In genomic region chr14:21203470-21204166, GRCh38 we compare ENCODE assay signal across 13 cellular contexts. TPM values are rescaled to one million over a fixed set of nuclear protein-coding genes. Genes with fewer than 3 reads are reported as not detected.
DNase-seq lines count a peak whose midpoint lies in the region; ATAC-seq and TF ChIP-seq lines count a peak whose summit lies in the region.
"Had no signal": no experiment of that assay in that cellular context is flagged by ENCODE, and none has a peak within 500 bp of the region (broad histone marks: within the 10 kb centered on the region; RNA-seq: fewer than 3 reads in every experiment).

No MANE protein-coding gene starts in this region.

- H3K27me3 ChIP-seq in Peyer's patch, result no peaks in the 10 kb centered on the region
- H3K27me3 ChIP-seq: upper lobe of right lung had no signal

- peak overlapping the region; percentile 37 for H3K27ac Mint-ChIP-seq in activated CD4-positive, alpha-beta T cell treated with anti-CD3 and anti-CD28 coated beads, Interleukin-2, amount 10 ng/mL, durations not matched to agents 7 days and 5 days
- H3K27ac Mint-ChIP-seq in IgD-negative memory B cell (peak overlapping the region in 2 of 3 donors; percentile 6 to 50), progenitor cell of endocrine pancreas (peak overlapping the region; percentile 49)
- peak overlapping the region; percentile 15 for H3K27ac Mint-ChIP-seq in central memory CD8-positive, alpha-beta T cell (ENCODE audit: low read depth)

- no peaks in the 10 kb centered on the region for H3K4me1 ChIP-seq in Peyer's patch

- POLR2A ChIA-PET in activated CD4-positive, alpha-beta T cell treated with anti-CD3 and anti-CD28 coated beads, Interleukin-2, amount 10 ng/mL, durations not matched to agents 7 days and 5 days (lab: Charles Lee), result no interaction called here

- H3K27ac ChIP-seq in Peyer's patch, result no peak overlapping the region
- H3K27ac ChIP-seq: upper lobe of right lung had no signal

- no peaks in the 10 kb centered on the region for H3K4me1 Mint-ChIP-seq in activated CD4-positive, alpha-beta T cell treated with anti-CD3 and anti-CD28 coated beads, Interleukin-2, amount 10 ng/mL, durations not matched to agents 7 days and 5 days
- peaks cover 2 to 19% (median 16%) of the 10 kb centered on the region in 3 donors for H3K4me1 Mint-ChIP-seq in IgD-negative memory B cell
- H3K4me1 Mint-ChIP-seq in central memory CD8-positive, alpha-beta T cell, result peaks cover 49% of the 10 kb centered on the region
- peaks cover 34% of the 10 kb centered on the region for H3K4me1 Mint-ChIP-seq in progenitor cell of endocrine pancreas (ENCODE audit: low read depth)

- TF ChIP-seq CTCF in progenitor cell of endocrine pancreas (IDR thresholded peaks at IDR 0.05; ENCODE audit: unreplicated experiment) (no peak), Peyer's patch (IDR thresholded peaks at IDR 0.05) (no peak)

- no peaks in the 10 kb centered on the region for H3K9me3 Mint-ChIP-seq in activated CD4-positive, alpha-beta T cell treated with anti-CD3 and anti-CD28 coated beads, Interleukin-2, amount 10 ng/mL, durations not matched to agents 7 days and 5 days
- H3K9me3 Mint-ChIP-seq in IgD-negative memory B cell, result no peaks in the 10 kb centered on the region
- no peaks in the 10 kb centered on the region for H3K9me3 Mint-ChIP-seq in central memory CD8-positive, alpha-beta T cell
- H3K9me3 Mint-ChIP-seq in progenitor cell of endocrine pancreas (ENCODE audit: low read depth), result no peaks in the 10 kb centered on the region

- H3K4me3 Mint-ChIP-seq in activated CD4-positive, alpha-beta T cell treated with anti-CD3 and anti-CD28 coated beads, Interleukin-2, amount 10 ng/mL, durations not matched to agents 7 days and 5 days, result no peak overlapping the region
- H3K4me3 Mint-ChIP-seq in IgD-negative memory B cell (no peak overlapping the region), progenitor cell of endocrine pancreas (ENCODE audit: low read depth) (peak overlapping the region; percentile 1)
- no peak overlapping the region for H3K4me3 Mint-ChIP-seq in central memory CD8-positive, alpha-beta T cell

- H3K9me3 ChIP-seq in Peyer's patch, result no peaks in the 10 kb centered on the region
- H3K9me3 ChIP-seq: upper lobe of right lung had no signal

- TF ChIP-seq POLR2A in Peyer's patch (IDR thresholded peaks at IDR 0.05), result no peak

- ATAC-seq in central memory CD8-positive, alpha-beta T cell (replicated peaks; ENCODE audit: extremely low read depth, poor library complexity, severe bottlenecking), result no peak
- no peak for ATAC-seq in GM21786 (IDR thresholded peaks at IDR 0.05; ENCODE audit: unreplicated experiment)
- ATAC-seq: upper lobe of right lung had no signal

- H3K36me3 ChIP-seq in Peyer's patch, result peaks cover 0 to 37% (median 0%) of the 10 kb centered on the region in 3 donors

- no peak overlapping the region for H3K4me3 ChIP-seq in Peyer's patch
- H3K4me3 ChIP-seq: upper lobe of right lung had no signal

- CTCF ChIA-PET in activated CD4-positive, alpha-beta T cell treated with anti-CD3 and anti-CD28 coated beads, Interleukin-2, amount 10 ng/mL, durations not matched to agents 7 days and 5 days (lab: Charles Lee), result interaction anchor here (1.2 to 1.4 kb wide), 3 partner anchors 12 to 224 kb away, joined by 3 to 4 read pairs (median 3); no protein-coding TSS in a partner anchor

- H3K27me3 Mint-ChIP-seq in activated CD4-positive, alpha-beta T cell treated with anti-CD3 and anti-CD28 coated beads, Interleukin-2, amount 10 ng/mL, durations not matched to agents 7 days and 5 days, result no peaks in the 10 kb centered on the region
- no peaks in the 10 kb centered on the region for H3K27me3 Mint-ChIP-seq in IgD-negative memory B cell
- no peaks in the 10 kb centered on the region for H3K27me3 Mint-ChIP-seq in central memory CD8-positive, alpha-beta T cell
- H3K27me3 Mint-ChIP-seq in progenitor cell of endocrine pancreas, result no peaks in the 10 kb centered on the region

- H3K36me3 Mint-ChIP-seq in activated CD4-positive, alpha-beta T cell treated with anti-CD3 and anti-CD28 coated beads, Interleukin-2, amount 10 ng/mL, durations not matched to agents 7 days and 5 days (ENCODE audit: low read depth), result peaks cover 46% of the 10 kb centered on the region
- H3K36me3 Mint-ChIP-seq in IgD-negative memory B cell, result no peaks in the 10 kb centered on the region
- H3K36me3 Mint-ChIP-seq in central memory CD8-positive, alpha-beta T cell (ENCODE audit: insufficient read depth), result peaks cover 40% of the 10 kb centered on the region
- H3K36me3 Mint-ChIP-seq in progenitor cell of endocrine pancreas (ENCODE audit: insufficient read depth), result peaks cover 36% of the 10 kb centered on the region

- DNase-seq in activated CD4-positive, alpha-beta T cell treated with anti-CD3 and anti-CD28 coated beads, Interleukin-2, amount 10 ng/mL, durations not matched to agents 7 days and 5 days, result no peak
- no peak for DNase-seq in activated CD4-positive, alpha-beta T cell treated with anti-CD3 and anti-CD28 coated beads, Interleukin-2, amount 50 U/mL, for 48 hours
- no peak for DNase-seq in central memory CD8-positive, alpha-beta T cell (ENCODE audit: low spot score in 2 of 2)
- DNase-seq in progenitor cell of endocrine pancreas (ENCODE audit: low spot score, unreplicated experiment), result no peak
- no peak for DNase-seq in Peyer's patch
- DNase-seq in mucosa of gallbladder (ENCODE audit: low spot score), result no peak
- DNase-seq: activated CD4-positive, CD25-positive, alpha-beta regulatory T cell; upper lobe of right lung had no signal

RNA-seq across cellular contexts. Expression of gene OR5AU1, which starts 47.8 kb away (rescaled TPM):
- total RNA-seq in activated CD4-positive, alpha-beta T cell treated with anti-CD3 and anti-CD28 coated beads, Interleukin-2, amount 10 ng/mL, durations not matched to agents 7 days and 5 days, result not detected
- polyA plus RNA-seq in IgD-negative memory B cell, result not detected
- total RNA-seq in progenitor cell of endocrine pancreas, result not detected in 2 replicates
- not detected for total RNA-seq in Peyer's patch
- not detected for total RNA-seq in mucosa of gallbladder
- total RNA-seq: NCI-H460, SK-MEL-5, skeletal muscle tissue, upper lobe of right lung had no signal
